In the genomic region with DNA sequence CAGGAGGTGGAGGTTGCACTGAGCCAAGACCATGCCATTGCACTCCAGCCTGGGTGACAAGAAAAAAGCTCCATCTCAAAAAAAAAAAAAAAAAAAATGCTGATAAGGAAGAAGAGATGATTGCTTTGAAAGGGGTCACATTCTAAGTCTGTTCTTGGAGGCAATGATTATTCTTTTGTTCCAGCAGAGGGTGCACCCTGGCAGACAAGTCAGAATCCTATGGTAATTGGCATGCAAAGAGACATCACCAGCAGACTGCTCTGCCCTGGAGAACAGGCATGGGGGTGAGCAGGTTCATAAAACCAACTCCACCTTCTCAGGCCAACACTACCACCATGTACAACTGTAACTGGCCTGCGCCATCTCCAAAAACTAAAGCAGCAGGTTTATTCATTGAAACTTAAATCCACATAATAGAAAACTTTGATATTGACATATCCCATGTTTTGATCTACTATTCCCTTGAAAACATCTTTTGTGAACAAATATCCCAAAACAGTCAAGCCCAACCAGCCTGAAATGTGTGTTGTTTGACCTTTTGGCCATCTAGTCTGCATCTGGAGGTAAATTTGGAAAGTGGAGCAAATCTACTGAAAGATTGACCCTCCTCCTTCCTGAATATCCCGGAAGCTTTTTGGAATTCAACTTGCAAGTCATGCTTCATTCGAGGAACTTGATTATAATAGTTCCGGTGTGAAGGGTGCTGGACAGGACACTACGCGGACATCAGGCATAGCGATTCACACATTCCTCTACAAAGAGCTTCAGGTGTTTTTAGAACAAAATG, we compare ENCODE assay signal across 16 cellular contexts.
A peak's percentile ranks its signal among the peaks of the same experiment; 100 is the strongest.
DNase-seq lines count a peak whose midpoint lies in the region; ATAC-seq and TF ChIP-seq lines count a peak whose summit lies in the region.
"Had no signal": no experiment of that assay in that cellular context is flagged by ENCODE, and none has a peak within 500 bp of the region (broad histone marks: within the 10 kb centered on the region; RNA-seq: fewer than 3 reads in every experiment).

No MANE protein-coding gene starts in this region.

- H3K79me2 ChIP-seq in hepatocyte, result no peaks in the 10 kb centered on the region

- H3K4me2 ChIP-seq in hepatocyte, result no peak overlapping the region

- no peaks in the 10 kb centered on the region for H3K9me2 ChIP-seq in hepatocyte (replicated peaks; ENCODE audit: insufficient read depth)

- TF ChIP-seq CTCF in upper lobe of right lung (IDR thresholded peaks at IDR 0.05) (peak; percentile 6), hepatocyte (IDR thresholded peaks at IDR 0.05; ENCODE audit: poor library complexity) (no peak)

- ATAC-seq in upper lobe of right lung (no peak), HG03342 (IDR thresholded peaks at IDR 0.05; ENCODE audit: unreplicated experiment) (no peak)
- ATAC-seq: heart left ventricle had no signal

- no peak overlapping the region for H2AFZ ChIP-seq in hepatocyte

- DNase-seq in activated CD4-positive, alpha-beta T cell treated with anti-CD3 and anti-CD28 coated beads for 48 hours, result peak; percentile 3
- no peak for DNase-seq in activated CD4-positive, alpha-beta T cell treated with anti-CD3 and anti-CD28 coated beads, Interleukin-2, amount 50 U/mL, for 4 hours
- DNase-seq in NCI-H526 (lab: John Stamatoyannopoulos, UW), result peak; percentile 55 to 77
- DNase-seq in dermis blood vessel endothelial cell, result peak; percentile 46
- DNase-seq in upper lobe of right lung, result no peak
- no peak for DNase-seq in NCI-H345 treated with DMSO at 0.1 percent for 48 hours (lab: John Stamatoyannopoulos, UW; ENCODE audit: unreplicated experiment)
- no peak for DNase-seq in hepatocyte (ENCODE audit: low spot score)
- DNase-seq: activated CD4-positive, CD25-positive, alpha-beta regulatory T cell; activated T-cell treated with anti-CD3 and anti-CD28 coated beads, Interleukin-2, amount 50 U/mL, for 1 hour; amniotic stem cell; heart left ventricle; lower lobe of right lung; NCI-H345; stimulated activated CD8-positive, alpha-beta memory T cell treated with anti-CD3 and anti-CD28 coated beads, Interleukin-4, amount 100 ng/mL, for 48 hours had no signal

- intact Hi-C loops in upper lobe of right lung (cut with DNase I), result no loop called here

- H3K36me3 ChIP-seq in upper lobe of right lung (no peaks in the 10 kb centered on the region), hepatocyte (replicated peaks; ENCODE audit: insufficient read depth, low read depth) (no peaks in the 10 kb centered on the region)
- H3K36me3 ChIP-seq: heart left ventricle, lower lobe of right lung, SJSA1 had no signal

- H3K27ac ChIP-seq in upper lobe of right lung, result no peak overlapping the region
- no peak overlapping the region for H3K27ac ChIP-seq in hepatocyte
- H3K27ac ChIP-seq: heart left ventricle, lower lobe of right lung, SJSA1 had no signal

- 97% methylated on average over 7 of the region's 7 CpGs for WGBS in hepatocyte (ENCODE audit: low lambda C conversion rate, missing lambda C conversion rate)

- no peak overlapping the region for H3K4me3 ChIP-seq in upper lobe of right lung
- H3K4me3 ChIP-seq in hepatocyte, result no peak overlapping the region
- H3K4me3 ChIP-seq: heart left ventricle, lower lobe of right lung, SJSA1 had no signal

- H3K4me1 ChIP-seq in upper lobe of right lung (no peaks in the 10 kb centered on the region), hepatocyte (ENCODE audit: insufficient read depth) (no peaks in the 10 kb centered on the region)
- H3K4me1 ChIP-seq: lower lobe of right lung, SJSA1 had no signal

- H3K9me3 ChIP-seq in upper lobe of right lung (no peaks in the 10 kb centered on the region), hepatocyte (ENCODE audit: low read depth) (no peaks in the 10 kb centered on the region)
- H3K9me3 ChIP-seq: heart left ventricle, lower lobe of right lung, SJSA1 had no signal

- no peaks in the 10 kb centered on the region for H4K20me1 ChIP-seq in hepatocyte (ENCODE audit: insufficient read depth, poor library complexity, severe bottlenecking)

- H3K27me3 ChIP-seq in upper lobe of right lung (no peaks in the 10 kb centered on the region), hepatocyte (no peaks in the 10 kb centered on the region)
- H3K27me3 ChIP-seq: heart left ventricle, SJSA1 had no signal

Comparison
In these comparisons a context has a peak if more than half of its experiments do, and no peak if none do; other contexts are left out.
1. DNase-seq: peak in activated CD4-positive, alpha-beta T cell treated with anti-CD3 and anti-CD28 coated beads for 48 hours (single experiment), NCI-H526 (2 of 2) and dermis blood vessel endothelial cell (single experiment); none in activated CD4-positive, alpha-beta T cell treated with anti-CD3 and anti-CD28 coated beads, Interleukin-2, amount 50 U/mL, for 4 hours (0 of 2), upper lobe of right lung (single experiment), NCI-H345 treated with DMSO at 0.1 percent for 48 hours (single experiment) and hepatocyte (single experiment).